1 cellular context compared by ENCODE assay signal in the genomic region with DNA sequence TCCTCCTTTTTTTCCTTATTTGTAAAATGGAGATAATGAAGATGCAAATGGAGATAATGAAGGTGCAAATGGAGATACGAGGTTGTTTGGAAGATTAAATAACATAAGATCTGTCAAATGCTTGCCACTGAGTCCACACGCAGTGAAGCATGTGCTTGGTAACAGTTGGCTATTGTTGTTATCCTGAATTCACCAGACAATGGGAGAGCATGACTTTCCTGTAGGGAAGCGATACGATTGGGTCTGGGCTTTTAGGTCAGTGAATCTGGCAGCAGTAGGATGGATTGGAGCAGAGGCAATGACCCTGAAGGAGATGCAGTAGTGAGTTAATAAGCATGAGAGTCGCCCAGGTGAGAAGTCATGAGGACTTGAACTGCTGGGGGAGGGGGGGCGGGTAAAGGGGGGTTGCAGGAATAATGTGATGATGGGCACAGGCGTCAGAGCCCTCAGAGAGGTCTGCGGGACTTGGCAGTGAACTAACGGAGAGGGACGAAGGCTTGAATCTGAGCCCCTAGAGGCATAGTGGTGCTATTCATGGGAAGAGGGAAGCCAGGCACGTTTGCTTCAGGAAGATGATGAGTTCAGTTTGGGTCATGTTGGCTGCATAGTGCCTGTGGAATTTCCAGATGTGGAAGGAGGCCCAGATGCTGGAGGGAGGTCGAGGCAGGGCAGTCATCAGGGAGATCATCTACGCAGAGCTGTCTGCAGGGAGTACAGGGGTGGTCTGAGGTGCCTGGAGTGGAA.
TF ChIP-seq lines count a peak whose summit lies in the region.

No MANE protein-coding gene starts in this region.

TF ChIP-seq in H1, 55 proteins besides CTCF, POLR2A, EP300 and RAD21:
- TF ChIP-seq JUN (IDR thresholded peaks at IDR 0.05; ENCODE audit: low read depth, low read length) (no peak), YY1 (IDR thresholded peaks at IDR 0.05; ENCODE audit: low read depth, low read length) (no peak), SUZ12 (IDR thresholded peaks at IDR 0.05; ENCODE audit: low read length) (no peak), ZNF274 (IDR thresholded peaks at IDR 0.05; ENCODE audit: borderline replicate concordance, extremely low read depth, low read length) (no peak), RBBP5 (IDR thresholded peaks at IDR 0.05; ENCODE audit: borderline replicate concordance, low read depth, low read length) (no peak), SP1 (IDR thresholded peaks at IDR 0.05; ENCODE audit: low read depth, low read length) (no peak), PHF8 (conservative IDR thresholded peaks at IDR 0.05; ENCODE audit: low read depth, low read length) (no peak), HDAC6 (IDR thresholded peaks at IDR 0.05; ENCODE audit: low read depth, low read length) (no peak), ASH2L (IDR thresholded peaks at IDR 0.05; ENCODE audit: low read length) (no peak), CTBP2 (IDR thresholded peaks at IDR 0.05; ENCODE audit: borderline replicate concordance, insufficient read depth, insufficient read length, low read length) (no peak), BRCA1 (IDR thresholded peaks at IDR 0.05; ENCODE audit: low read depth, low read length) (no peak), BACH1 (IDR thresholded peaks at IDR 0.05; ENCODE audit: low read length) (no peak), CBX8 (IDR thresholded peaks at IDR 0.05; ENCODE audit: borderline replicate concordance, low read depth, low read length) (no peak), SAP30 (IDR thresholded peaks at IDR 0.05; ENCODE audit: insufficient read depth, insufficient replicate concordance, low read length) (no peak), CREB1 (IDR thresholded peaks at IDR 0.05) (no peak), TBP (IDR thresholded peaks at IDR 0.05; ENCODE audit: low read depth, low read length) (no peak)
- TF ChIP-seq, protein P1, sequence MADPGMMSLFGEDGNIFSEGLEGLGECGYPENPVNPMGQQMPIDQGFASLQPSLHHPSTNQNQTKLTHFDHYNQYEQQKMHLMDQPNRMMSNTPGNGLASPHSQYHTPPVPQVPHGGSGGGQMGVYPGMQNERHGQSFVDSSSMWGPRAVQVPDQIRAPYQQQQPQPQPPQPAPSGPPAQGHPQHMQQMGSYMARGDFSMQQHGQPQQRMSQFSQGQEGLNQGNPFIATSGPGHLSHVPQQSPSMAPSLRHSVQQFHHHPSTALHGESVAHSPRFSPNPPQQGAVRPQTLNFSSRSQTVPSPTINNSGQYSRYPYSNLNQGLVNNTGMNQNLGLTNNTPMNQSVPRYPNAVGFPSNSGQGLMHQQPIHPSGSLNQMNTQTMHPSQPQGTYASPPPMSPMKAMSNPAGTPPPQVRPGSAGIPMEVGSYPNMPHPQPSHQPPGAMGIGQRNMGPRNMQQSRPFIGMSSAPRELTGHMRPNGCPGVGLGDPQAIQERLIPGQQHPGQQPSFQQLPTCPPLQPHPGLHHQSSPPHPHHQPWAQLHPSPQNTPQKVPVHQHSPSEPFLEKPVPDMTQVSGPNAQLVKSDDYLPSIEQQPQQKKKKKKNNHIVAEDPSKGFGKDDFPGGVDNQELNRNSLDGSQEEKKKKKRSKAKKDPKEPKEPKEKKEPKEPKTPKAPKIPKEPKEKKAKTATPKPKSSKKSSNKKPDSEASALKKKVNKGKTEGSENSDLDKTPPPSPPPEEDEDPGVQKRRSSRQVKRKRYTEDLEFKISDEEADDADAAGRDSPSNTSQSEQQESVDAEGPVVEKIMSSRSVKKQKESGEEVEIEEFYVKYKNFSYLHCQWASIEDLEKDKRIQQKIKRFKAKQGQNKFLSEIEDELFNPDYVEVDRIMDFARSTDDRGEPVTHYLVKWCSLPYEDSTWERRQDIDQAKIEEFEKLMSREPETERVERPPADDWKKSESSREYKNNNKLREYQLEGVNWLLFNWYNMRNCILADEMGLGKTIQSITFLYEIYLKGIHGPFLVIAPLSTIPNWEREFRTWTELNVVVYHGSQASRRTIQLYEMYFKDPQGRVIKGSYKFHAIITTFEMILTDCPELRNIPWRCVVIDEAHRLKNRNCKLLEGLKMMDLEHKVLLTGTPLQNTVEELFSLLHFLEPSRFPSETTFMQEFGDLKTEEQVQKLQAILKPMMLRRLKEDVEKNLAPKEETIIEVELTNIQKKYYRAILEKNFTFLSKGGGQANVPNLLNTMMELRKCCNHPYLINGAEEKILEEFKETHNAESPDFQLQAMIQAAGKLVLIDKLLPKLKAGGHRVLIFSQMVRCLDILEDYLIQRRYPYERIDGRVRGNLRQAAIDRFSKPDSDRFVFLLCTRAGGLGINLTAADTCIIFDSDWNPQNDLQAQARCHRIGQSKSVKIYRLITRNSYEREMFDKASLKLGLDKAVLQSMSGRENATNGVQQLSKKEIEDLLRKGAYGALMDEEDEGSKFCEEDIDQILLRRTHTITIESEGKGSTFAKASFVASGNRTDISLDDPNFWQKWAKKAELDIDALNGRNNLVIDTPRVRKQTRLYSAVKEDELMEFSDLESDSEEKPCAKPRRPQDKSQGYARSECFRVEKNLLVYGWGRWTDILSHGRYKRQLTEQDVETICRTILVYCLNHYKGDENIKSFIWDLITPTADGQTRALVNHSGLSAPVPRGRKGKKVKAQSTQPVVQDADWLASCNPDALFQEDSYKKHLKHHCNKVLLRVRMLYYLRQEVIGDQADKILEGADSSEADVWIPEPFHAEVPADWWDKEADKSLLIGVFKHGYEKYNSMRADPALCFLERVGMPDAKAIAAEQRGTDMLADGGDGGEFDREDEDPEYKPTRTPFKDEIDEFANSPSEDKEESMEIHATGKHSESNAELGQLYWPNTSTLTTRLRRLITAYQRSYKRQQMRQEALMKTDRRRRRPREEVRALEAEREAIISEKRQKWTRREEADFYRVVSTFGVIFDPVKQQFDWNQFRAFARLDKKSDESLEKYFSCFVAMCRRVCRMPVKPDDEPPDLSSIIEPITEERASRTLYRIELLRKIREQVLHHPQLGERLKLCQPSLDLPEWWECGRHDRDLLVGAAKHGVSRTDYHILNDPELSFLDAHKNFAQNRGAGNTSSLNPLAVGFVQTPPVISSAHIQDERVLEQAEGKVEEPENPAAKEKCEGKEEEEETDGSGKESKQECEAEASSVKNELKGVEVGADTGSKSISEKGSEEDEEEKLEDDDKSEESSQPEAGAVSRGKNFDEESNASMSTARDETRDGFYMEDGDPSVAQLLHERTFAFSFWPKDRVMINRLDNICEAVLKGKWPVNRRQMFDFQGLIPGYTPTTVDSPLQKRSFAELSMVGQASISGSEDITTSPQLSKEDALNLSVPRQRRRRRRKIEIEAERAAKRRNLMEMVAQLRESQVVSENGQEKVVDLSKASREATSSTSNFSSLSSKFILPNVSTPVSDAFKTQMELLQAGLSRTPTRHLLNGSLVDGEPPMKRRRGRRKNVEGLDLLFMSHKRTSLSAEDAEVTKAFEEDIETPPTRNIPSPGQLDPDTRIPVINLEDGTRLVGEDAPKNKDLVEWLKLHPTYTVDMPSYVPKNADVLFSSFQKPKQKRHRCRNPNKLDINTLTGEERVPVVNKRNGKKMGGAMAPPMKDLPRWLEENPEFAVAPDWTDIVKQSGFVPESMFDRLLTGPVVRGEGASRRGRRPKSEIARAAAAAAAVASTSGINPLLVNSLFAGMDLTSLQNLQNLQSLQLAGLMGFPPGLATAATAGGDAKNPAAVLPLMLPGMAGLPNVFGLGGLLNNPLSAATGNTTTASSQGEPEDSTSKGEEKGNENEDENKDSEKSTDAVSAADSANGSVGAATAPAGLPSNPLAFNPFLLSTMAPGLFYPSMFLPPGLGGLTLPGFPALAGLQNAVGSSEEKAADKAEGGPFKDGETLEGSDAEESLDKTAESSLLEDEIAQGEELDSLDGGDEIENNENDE (IDR thresholded peaks at IDR 0.05; ENCODE audit: insufficient replicate concordance, low read length), result no peak
- TF ChIP-seq, protein P2, sequence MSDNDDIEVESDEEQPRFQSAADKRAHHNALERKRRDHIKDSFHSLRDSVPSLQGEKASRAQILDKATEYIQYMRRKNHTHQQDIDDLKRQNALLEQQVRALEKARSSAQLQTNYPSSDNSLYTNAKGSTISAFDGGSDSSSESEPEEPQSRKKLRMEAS (IDR thresholded peaks at IDR 0.05), result no peak
